9 cellular contexts compared by ENCODE assay signal in genomic region chr6:87922947-87923330, GRCh38.
A peak's percentile ranks its signal among the peaks of the same experiment; 100 is the strongest.
DNase-seq lines count a peak whose midpoint lies in the region; ATAC-seq, FAIRE-seq and TF ChIP-seq lines count a peak whose summit lies in the region.
"Had no signal": no experiment of that assay in that cellular context is flagged by ENCODE, and none has a peak within 500 bp of the region (broad histone marks: within the 10 kb centered on the region; RNA-seq: fewer than 3 reads in every experiment).

No MANE protein-coding gene starts in this region.

- no peaks in the 10 kb centered on the region for H3K9me3 Mint-ChIP-seq in activated naive CD4-positive, alpha-beta T cell treated with anti-CD3 and anti-CD28 coated beads for 36 hours

- intact Hi-C loops in activated naive CD4-positive, alpha-beta T cell treated with anti-CD3 and anti-CD28 coated beads for 36 hours (cut with micrococcal nuclease): no loop called here
- intact Hi-C loops in sigmoid colon (cut with DNase I): no loop called here

- H3K36me3 ChIP-seq in sigmoid colon: no peaks in the 10 kb centered on the region

- peak; percentile 99 for FAIRE-seq in GM12892 (lab: Jason Lieb, UNC)
- FAIRE-seq: H1 had no signal

- peaks cover 6% of the 10 kb centered on the region for H3K4me1 Mint-ChIP-seq in T-helper 17 cell
- no peaks in the 10 kb centered on the region for H3K4me1 Mint-ChIP-seq in activated naive CD4-positive, alpha-beta T cell treated with anti-CD3 and anti-CD28 coated beads for 36 hours (ENCODE audit: low read depth)

- 27 to 65% methylated on average over 2 of the region's 2 CpGs for WGBS in sigmoid colon, 2 donors

- H3K27me3 Mint-ChIP-seq in T-helper 17 cell: peaks cover 5% of the 10 kb centered on the region
- peaks cover 4% of the 10 kb centered on the region for H3K27me3 Mint-ChIP-seq in activated naive CD4-positive, alpha-beta T cell treated with anti-CD3 and anti-CD28 coated beads for 36 hours (ENCODE audit: low read depth)

- TF ChIP-seq POLR2A in GM12892 (IDR thresholded peaks at IDR 0.05; ENCODE audit: low read depth, low read length) (no peak), sigmoid colon (IDR thresholded peaks at IDR 0.05) (no peak)

- no peaks in the 10 kb centered on the region for H3K27me3 ChIP-seq in sigmoid colon

- DNase-seq in GM12892 (ENCODE audit: insufficient read length) (peak; percentile 19), T-helper 17 cell (no peak), cerebellum (ENCODE audit: low spot score) (no peak), sigmoid colon (no peak), DMS153 treated with DMSO at 0.1 percent for 48 hours (lab: John Stamatoyannopoulos, UW; ENCODE audit: unreplicated experiment) (no peak)
- DNase-seq in activated naive CD4-positive, alpha-beta T cell treated with anti-CD3 and anti-CD28 coated beads for 36 hours: no peak

- H3K27ac Mint-ChIP-seq in T-helper 17 cell: peak overlapping the region; percentile 63
- H3K27ac Mint-ChIP-seq in activated naive CD4-positive, alpha-beta T cell treated with anti-CD3 and anti-CD28 coated beads for 36 hours: no peak overlapping the region

- no peaks in the 10 kb centered on the region for H3K36me3 Mint-ChIP-seq in T-helper 17 cell (ENCODE audit: low read depth)
- no peaks in the 10 kb centered on the region for H3K36me3 Mint-ChIP-seq in activated naive CD4-positive, alpha-beta T cell treated with anti-CD3 and anti-CD28 coated beads for 36 hours (ENCODE audit: low read depth)

- ATAC-seq in GM19467 (IDR thresholded peaks at IDR 0.05; ENCODE audit: unreplicated experiment) (peak; percentile 73), HG03439 (IDR thresholded peaks at IDR 0.05; ENCODE audit: unreplicated experiment) (peak; percentile 57), T-helper 17 cell (peak; percentile 73)

- peak overlapping the region; percentile 5 for H3K4me3 Mint-ChIP-seq in T-helper 17 cell
- no peak overlapping the region for H3K4me3 Mint-ChIP-seq in activated naive CD4-positive, alpha-beta T cell treated with anti-CD3 and anti-CD28 coated beads for 36 hours

- TF ChIP-seq CTCF in sigmoid colon (IDR thresholded peaks at IDR 0.05): no peak

- CTCF ChIA-PET in activated naive CD4-positive, alpha-beta T cell treated with anti-CD3 and anti-CD28 coated beads for 36 hours (lab: Charles Lee): no interaction called here

- H3K9me3 ChIP-seq in T-helper 17 cell (ENCODE audit: control insufficient read depth, low read length, poor library complexity, severe bottlenecking) (no peaks in the 10 kb centered on the region), sigmoid colon (no peaks in the 10 kb centered on the region)

- no peaks in the 10 kb centered on the region for H3K4me1 ChIP-seq in sigmoid colon

- TF ChIP-seq EP300 in sigmoid colon (IDR thresholded peaks at IDR 0.05): no peak

- H3K27ac ChIP-seq in sigmoid colon: no peak overlapping the region

- H3K4me3 ChIP-seq in sigmoid colon: no peak overlapping the region
